In genomic region chr2:69062307-69062706, GRCh38 we compare ENCODE assay signal across 1 cellular context.
TF ChIP-seq lines count a peak whose summit lies in the region.

No MANE protein-coding gene starts in this region.

TF ChIP-seq in HepG2, 621 proteins besides CTCF, POLR2A, EP300 and RAD21 (continued from another document and continues in another):
- no peak for TF ChIP-seq MNT (IDR thresholded peaks at IDR 0.05)
- TF ChIP-seq ZNF607 (CRISPR knock-in tag; IDR thresholded peaks at IDR 0.05; ENCODE audit: borderline replicate concordance): no peak
- TF ChIP-seq ZSCAN21 (CRISPR knock-in tag; IDR thresholded peaks at IDR 0.05; ENCODE audit: borderline replicate concordance): no peak
- TF ChIP-seq CENPT (CRISPR knock-in tag; IDR thresholded peaks at IDR 0.05; ENCODE audit: low read depth): no peak
- no peak for TF ChIP-seq CAMTA2 (CRISPR knock-in tag; IDR thresholded peaks at IDR 0.05; ENCODE audit: borderline replicate concordance)
- no peak for TF ChIP-seq ZNF224 (CRISPR knock-in tag; IDR thresholded peaks at IDR 0.05)
- no peak for TF ChIP-seq ZNF431 (CRISPR knock-in tag; IDR thresholded peaks at IDR 0.05; ENCODE audit: borderline replicate concordance, low read depth)
- TF ChIP-seq AHDC1 (CRISPR knock-in tag; IDR thresholded peaks at IDR 0.05; ENCODE audit: borderline replicate concordance): peak; percentile 77; the same call in 1 of the 2 replicates
- no peak for TF ChIP-seq ZMAT3 (CRISPR knock-in tag; conservative IDR thresholded peaks at IDR 0.05)
- peak; percentile 30; the same call in 1 of the 2 replicates for TF ChIP-seq CHD4 (IDR thresholded peaks at IDR 0.05; ENCODE audit: borderline replicate concordance, low read length)
- TF ChIP-seq DMAP1 (CRISPR knock-in tag; IDR thresholded peaks at IDR 0.05): no peak
- no peak for TF ChIP-seq THAP7 (CRISPR knock-in tag; IDR thresholded peaks at IDR 0.05)
- TF ChIP-seq ZNF160 (CRISPR knock-in tag; IDR thresholded peaks at IDR 0.05): no peak
- TF ChIP-seq NFE2L2 (IDR thresholded peaks at IDR 0.05; ENCODE audit: low read length): no peak
- peak; percentile 65; the same call in 1 of the 2 replicates for TF ChIP-seq EHMT2 (IDR thresholded peaks at IDR 0.05; ENCODE audit: borderline replicate concordance, low read depth, low read length)
- TF ChIP-seq ZNF674 (CRISPR knock-in tag; IDR thresholded peaks at IDR 0.05; ENCODE audit: low read depth): no peak
- TF ChIP-seq ZNF558 (CRISPR knock-in tag; IDR thresholded peaks at IDR 0.05; ENCODE audit: borderline replicate concordance): no peak
- TF ChIP-seq HDAC1 (CRISPR knock-in tag; IDR thresholded peaks at IDR 0.05): peak; percentile 43; the same call in 1 of the 2 replicates
- no peak for TF ChIP-seq ZNF737 (CRISPR knock-in tag; IDR thresholded peaks at IDR 0.05; ENCODE audit: borderline replicate concordance)
- TF ChIP-seq PAF1 (CRISPR knock-in tag; IDR thresholded peaks at IDR 0.05): no peak
- 0 out of 2 replicates have a peak, but pooled peaks have one; percentile 35 for TF ChIP-seq ARNT2 (CRISPR knock-in tag; IDR thresholded peaks at IDR 0.05; ENCODE audit: low read depth)
- 0 out of 2 replicates have a peak, but pooled peaks have one; percentile 43 for TF ChIP-seq ZNF614 (CRISPR knock-in tag; IDR thresholded peaks at IDR 0.05; ENCODE audit: borderline replicate concordance)
- TF ChIP-seq ZNF136 (CRISPR knock-in tag; IDR thresholded peaks at IDR 0.05; ENCODE audit: low read depth): 0 out of 2 replicates have a peak, but pooled peaks have one; percentile 53
- no peak for TF ChIP-seq JUN (CRISPR knock-in tag; IDR thresholded peaks at IDR 0.05)
- TF ChIP-seq ZNF282 (IDR thresholded peaks at IDR 0.05; ENCODE audit: partially characterized antibody): no peak
- no peak for TF ChIP-seq MAZ (IDR thresholded peaks at IDR 0.05; ENCODE audit: borderline replicate concordance, low read depth, low read length)
- TF ChIP-seq MAZ (CRISPR knock-in tag; IDR thresholded peaks at IDR 0.05; ENCODE audit: low read depth): no peak
- TF ChIP-seq ZC3H4 (CRISPR knock-in tag; IDR thresholded peaks at IDR 0.05; ENCODE audit: borderline replicate concordance): no peak
- TF ChIP-seq TBP (CRISPR knock-in tag; IDR thresholded peaks at IDR 0.05): no peak
- no peak for TF ChIP-seq NFKB2 (CRISPR knock-in tag; IDR thresholded peaks at IDR 0.05; ENCODE audit: borderline replicate concordance)
- no peak for TF ChIP-seq NFATC3 (CRISPR knock-in tag; IDR thresholded peaks at IDR 0.05)
- no peak for TF ChIP-seq FOXC1 (CRISPR knock-in tag; IDR thresholded peaks at IDR 0.05; ENCODE audit: borderline replicate concordance)
- TF ChIP-seq ZNF766 (CRISPR knock-in tag; IDR thresholded peaks at IDR 0.05; ENCODE audit: borderline replicate concordance): no peak
- no peak for TF ChIP-seq ZNF260 (CRISPR knock-in tag; IDR thresholded peaks at IDR 0.05; ENCODE audit: borderline replicate concordance, low read depth)
- TF ChIP-seq ZNF251 (CRISPR knock-in tag; IDR thresholded peaks at IDR 0.05): no peak
- no peak for TF ChIP-seq ZNF605 (CRISPR knock-in tag; IDR thresholded peaks at IDR 0.05)
- peak; percentile 45 for TF ChIP-seq FOXA3 (CRISPR knock-in tag; IDR thresholded peaks at IDR 0.05)
- TF ChIP-seq ZBTB20 (CRISPR knock-in tag; IDR thresholded peaks at IDR 0.05; ENCODE audit: borderline replicate concordance, low read depth): no peak
- TF ChIP-seq ZBTB7B (CRISPR knock-in tag; IDR thresholded peaks at IDR 0.05): no peak
- TF ChIP-seq ZFX (CRISPR knock-in tag; IDR thresholded peaks at IDR 0.05; ENCODE audit: low read depth): no peak; the same call in 1 of the 2 replicates
- TF ChIP-seq ZBTB39 (CRISPR knock-in tag; IDR thresholded peaks at IDR 0.05): no peak
- TF ChIP-seq ONECUT2 (CRISPR knock-in tag; IDR thresholded peaks at IDR 0.05): peak; percentile 80
- no peak for TF ChIP-seq ZNF790 (CRISPR knock-in tag; IDR thresholded peaks at IDR 0.05; ENCODE audit: borderline replicate concordance)
- TF ChIP-seq IKZF4 (CRISPR knock-in tag; IDR thresholded peaks at IDR 0.05; ENCODE audit: borderline replicate concordance, low read depth, not compliant biosample characterization): no peak
- TF ChIP-seq GRHL1 (CRISPR knock-in tag; conservative IDR thresholded peaks at IDR 0.05): no peak
- TF ChIP-seq DPF2 (CRISPR knock-in tag; IDR thresholded peaks at IDR 0.05; ENCODE audit: borderline replicate concordance, low read depth): no peak
- TF ChIP-seq ZNF350 (CRISPR knock-in tag; IDR thresholded peaks at IDR 0.05; ENCODE audit: borderline replicate concordance, low read depth): no peak
- TF ChIP-seq ZNF512B (CRISPR knock-in tag; IDR thresholded peaks at IDR 0.05; ENCODE audit: borderline replicate concordance): no peak
- no peak for TF ChIP-seq SOX6 (IDR thresholded peaks at IDR 0.05)
- peak; percentile 89 for TF ChIP-seq SOX6 (CRISPR knock-in tag; IDR thresholded peaks at IDR 0.05)
- no peak for TF ChIP-seq KAT2B (IDR thresholded peaks at IDR 0.05; ENCODE audit: borderline replicate concordance, low read depth, low read length)
- TF ChIP-seq NFKBIZ (CRISPR knock-in tag; IDR thresholded peaks at IDR 0.05): no peak
- no peak for TF ChIP-seq ZNF709 (CRISPR knock-in tag; IDR thresholded peaks at IDR 0.05)
- TF ChIP-seq ZNF782 (CRISPR knock-in tag; IDR thresholded peaks at IDR 0.05; ENCODE audit: borderline replicate concordance): no peak
- no peak; the same call in 1 of the 2 replicates for TF ChIP-seq ISL2 (CRISPR knock-in tag; IDR thresholded peaks at IDR 0.05)
- TF ChIP-seq TOPORS (CRISPR knock-in tag; IDR thresholded peaks at IDR 0.05): no peak
- no peak for TF ChIP-seq ZMYM3 (CRISPR knock-in tag; IDR thresholded peaks at IDR 0.05)
- peak; percentile 75 for TF ChIP-seq ARID3A (IDR thresholded peaks at IDR 0.05; ENCODE audit: low read depth, low read length)
- TF ChIP-seq MXI1 (IDR thresholded peaks at IDR 0.05; ENCODE audit: borderline replicate concordance, low read depth, low read length): no peak
